Comparison of ENCODE assay signal across 1 cellular context in genomic region chr5:153551537-153552079, GRCh38.
A peak's percentile ranks its signal among the peaks of the same experiment; 100 is the strongest.
TF ChIP-seq lines count a peak whose summit lies in the region.

No MANE protein-coding gene starts in this region.

TF ChIP-seq in WTC11, 78 proteins besides CTCF, POLR2A, EP300 and RAD21 (continued from another document):
- TF ChIP-seq PREB (CRISPR knock-in tag; IDR thresholded peaks at IDR 0.05; ENCODE audit: borderline replicate concordance): no peak
- TF ChIP-seq SP1 (CRISPR knock-in tag; conservative IDR thresholded peaks at IDR 0.05): no peak
- TF ChIP-seq USF2 (CRISPR knock-in tag; IDR thresholded peaks at IDR 0.05): peak; percentile 58; the same call in 1 of the 2 replicates
